ENCODE assay signal across 9 cellular contexts in genomic region chr6:105600342-105601293, GRCh38.
A peak's percentile ranks its signal among the peaks of the same experiment; 100 is the strongest.
DNase-seq lines count a peak whose midpoint lies in the region; ATAC-seq and TF ChIP-seq lines count a peak whose summit lies in the region.
"Had no signal": no experiment of that assay in that cellular context is flagged by ENCODE, and none has a peak within 500 bp of the region (broad histone marks: within the 10 kb centered on the region; RNA-seq: fewer than 3 reads in every experiment).

No MANE protein-coding gene starts in this region.

- H3K36me3 ChIP-seq in SJSA1: no peaks in the 10 kb centered on the region
- H3K36me3 ChIP-seq in sigmoid colon: no peaks in the 10 kb centered on the region

- peak; percentile 95 for DNase-seq in ELR (ENCODE audit: low read depth)
- DNase-seq in SJSA1 (ENCODE audit: low read depth in 1 of 2, low spot score in 2 of 2): peak in 1 of 2 experiments; percentile 80
- no peak for DNase-seq in sigmoid colon
- DNase-seq in SK-N-DZ (ENCODE audit: low spot score): no peak
- no peak for DNase-seq in G401 (ENCODE audit: low spot score)
- no peak for DNase-seq in anterior cingulate cortex (lab: John Stamatoyannopoulos, UW)
- DNase-seq: Kasumi-1 had no signal

- WGBS in sigmoid colon, 2 donors: 74 to 85% methylated on average over 9 of the region's 9 CpGs

- no peak overlapping the region for H3K4me3 ChIP-seq in SJSA1
- no peak overlapping the region for H3K4me3 ChIP-seq in sigmoid colon

- no peaks in the 10 kb centered on the region for H3K9me3 ChIP-seq in SJSA1 (replicated peaks)
- no peaks in the 10 kb centered on the region for H3K9me3 ChIP-seq in sigmoid colon

- TF ChIP-seq CTCF in sigmoid colon (IDR thresholded peaks at IDR 0.05): no peak

- ATAC-seq in esophagus mucosa (peak; percentile 75), HG03342 (IDR thresholded peaks at IDR 0.05; ENCODE audit: unreplicated experiment) (no peak)

- in situ Hi-C loops in G401 (cut with HindIII; ENCODE audit: low sequenced_read_pairs): no loop called here

- intact Hi-C loops in sigmoid colon (cut with DNase I): loop anchor here (2.0 to 10.0 kb wide), 2 partner anchors 44 to 394 kb away; no protein-coding TSS in a partner anchor

- H3K4me1 ChIP-seq in SJSA1 (replicated peaks): peaks cover 51% of the 10 kb centered on the region
- H3K4me1 ChIP-seq in sigmoid colon: peaks cover 0 to 56% (median 46%) of the 10 kb centered on the region in 4 donors

- no peak for TF ChIP-seq POLR2A in sigmoid colon (IDR thresholded peaks at IDR 0.05)

- H3K27ac ChIP-seq in SJSA1: peak overlapping the region; percentile 98
- H3K27ac ChIP-seq in sigmoid colon: peak overlapping the region; percentile 56 to 76 (median 66)

- H3K27me3 ChIP-seq in SJSA1 (replicated peaks) (no peaks in the 10 kb centered on the region), sigmoid colon (no peaks in the 10 kb centered on the region)

- TF ChIP-seq EP300 in sigmoid colon (IDR thresholded peaks at IDR 0.05): no peak
